22 cellular contexts compared by ENCODE assay signal in the genomic region with DNA sequence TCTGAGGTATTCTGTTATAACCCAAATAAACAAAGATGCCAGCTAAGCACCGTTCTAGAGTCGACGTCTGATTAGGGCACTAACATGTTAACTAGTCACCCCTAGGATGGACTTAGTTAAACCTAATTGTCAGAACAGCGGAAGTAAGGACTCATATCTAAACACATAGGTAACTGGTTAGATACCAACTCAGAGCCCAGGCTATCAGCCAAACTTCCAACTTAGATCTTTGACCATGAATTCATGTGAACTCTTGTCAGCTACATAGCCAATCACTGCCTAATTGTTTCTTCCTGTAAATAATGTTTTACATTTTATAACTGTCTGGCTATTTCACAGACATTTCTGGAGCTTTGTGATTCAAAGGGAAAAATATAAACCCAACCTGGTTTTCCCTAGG.
"Had no signal": no experiment of that assay in that cellular context is flagged by ENCODE, and none has a peak within 500 bp of the region (broad histone marks: within the 10 kb centered on the region; RNA-seq: fewer than 3 reads in every experiment).

No MANE protein-coding gene starts in this region.

- H3K27ac Mint-ChIP-seq: activated B cell treated with CpG ODN at 0.5 μM for 24 hours; activated CD4-positive, alpha-beta memory T cell treated with anti-CD3 and anti-CD28 coated beads for 36 hours; activated CD8-positive, alpha-beta memory T cell treated with anti-CD3 and anti-CD28 coated beads, Interleukin-2, amount 10 ng/mL, durations not matched to agents 7 days and 5 days; activated naive CD8-positive, alpha-beta T cell treated with anti-CD3 and anti-CD28 coated beads, Interleukin-2, amount 10 ng/mL, durations not matched to agents 7 days and 5 days; activated T-helper 17 cell treated with anti-CD3 and anti-CD28 coated beads, Interleukin-2, amount 50 U/mL, for 72 hours; endodermal cell; stimulated activated naive CD8-positive, alpha-beta T cell treated with anti-CD3 and anti-CD28 coated beads, Interleukin-15, Interleukin-2, amounts not matched to agents 100 ng/mL and 50 ng/mL, for 24 hours had no signal

- ATAC-seq: activated CD8-positive, alpha-beta memory T cell treated with anti-CD3 and anti-CD28 coated beads, Interleukin-2, amount 10 ng/mL, durations not matched to agents 7 days and 5 days; activated T-helper 17 cell treated with anti-CD3 and anti-CD28 coated beads, Interleukin-2, amount 50 U/mL, for 72 hours; body of pancreas had no signal

- H3K27ac ChIP-seq: dorsolateral prefrontal cortex, epithelial cell of prostate, suprapubic skin, vagina had no signal

- H3K4me3 ChIP-seq: body of pancreas, dorsolateral prefrontal cortex, lung, suprapubic skin, vagina had no signal

- FAIRE-seq: colon had no signal

- DNase-seq: activated B cell treated with CpG ODN at 0.5 μM for 24 hours; activated CD4-positive, alpha-beta memory T cell treated with anti-CD3 and anti-CD28 coated beads for 36 hours; activated CD4-positive, alpha-beta T cell treated with anti-CD3 and anti-CD28 coated beads for 4 hours; activated CD8-positive, alpha-beta memory T cell treated with anti-CD3 and anti-CD28 coated beads, Interleukin-2, amount 10 ng/mL, durations not matched to agents 7 days and 5 days; activated naive CD4-positive, alpha-beta T cell treated with Interleukin-2 at 50 U/mL for 16 hours; activated naive CD8-positive, alpha-beta T cell treated with anti-CD3 and anti-CD28 coated beads, Interleukin-2, amount 10 ng/mL, durations not matched to agents 7 days and 5 days; body of pancreas; dorsolateral prefrontal cortex; endodermal cell; foreskin fibroblast; occipital lobe; retina; stimulated activated CD4-positive, alpha-beta T cell treated with anti-CD3 and anti-CD28 coated beads, Interleukin-2, amount 100 ng/mL, for 48 hours; T-helper 9 cell; trophoblast cell had no signal

- H3K4me1 ChIP-seq: suprapubic skin, vagina had no signal

- H3K27me3 ChIP-seq: body of pancreas, dorsolateral prefrontal cortex, suprapubic skin, vagina had no signal

- H3K27me3 Mint-ChIP-seq: activated B cell treated with CpG ODN at 0.5 μM for 24 hours; activated CD4-positive, alpha-beta memory T cell treated with anti-CD3 and anti-CD28 coated beads for 36 hours; activated CD8-positive, alpha-beta memory T cell treated with anti-CD3 and anti-CD28 coated beads, Interleukin-2, amount 10 ng/mL, durations not matched to agents 7 days and 5 days; activated naive CD8-positive, alpha-beta T cell treated with anti-CD3 and anti-CD28 coated beads, Interleukin-2, amount 10 ng/mL, durations not matched to agents 7 days and 5 days; activated T-helper 17 cell treated with anti-CD3 and anti-CD28 coated beads, Interleukin-2, amount 50 U/mL, for 72 hours; stimulated activated naive CD8-positive, alpha-beta T cell treated with anti-CD3 and anti-CD28 coated beads, Interleukin-15, Interleukin-2, amounts not matched to agents 100 ng/mL and 50 ng/mL, for 24 hours had no signal

- H3K9me3 Mint-ChIP-seq: activated CD4-positive, alpha-beta memory T cell treated with anti-CD3 and anti-CD28 coated beads for 36 hours; activated naive CD8-positive, alpha-beta T cell treated with anti-CD3 and anti-CD28 coated beads, Interleukin-2, amount 10 ng/mL, durations not matched to agents 7 days and 5 days; activated T-helper 17 cell treated with anti-CD3 and anti-CD28 coated beads, Interleukin-2, amount 50 U/mL, for 72 hours; endodermal cell; stimulated activated naive CD8-positive, alpha-beta T cell treated with anti-CD3 and anti-CD28 coated beads, Interleukin-15, Interleukin-2, amounts not matched to agents 100 ng/mL and 50 ng/mL, for 24 hours had no signal

- H3K4me3 Mint-ChIP-seq: activated B cell treated with CpG ODN at 0.5 μM for 24 hours; activated CD4-positive, alpha-beta memory T cell treated with anti-CD3 and anti-CD28 coated beads for 36 hours; activated CD8-positive, alpha-beta memory T cell treated with anti-CD3 and anti-CD28 coated beads, Interleukin-2, amount 10 ng/mL, durations not matched to agents 7 days and 5 days; activated naive CD8-positive, alpha-beta T cell treated with anti-CD3 and anti-CD28 coated beads, Interleukin-2, amount 10 ng/mL, durations not matched to agents 7 days and 5 days; activated T-helper 17 cell treated with anti-CD3 and anti-CD28 coated beads, Interleukin-2, amount 50 U/mL, for 72 hours; endodermal cell; stimulated activated naive CD8-positive, alpha-beta T cell treated with anti-CD3 and anti-CD28 coated beads, Interleukin-15, Interleukin-2, amounts not matched to agents 100 ng/mL and 50 ng/mL, for 24 hours had no signal

- H3K9me3 ChIP-seq: body of pancreas, suprapubic skin, vagina had no signal
